ENCODE assay signal across 12 cellular contexts in genomic region chr17:74778960-74779359, GRCh38. TPM values are rescaled to one million over a fixed set of nuclear protein-coding genes. Genes with fewer than 3 reads are reported as not detected.
A peak's percentile ranks its signal among the peaks of the same experiment; 100 is the strongest.
DNase-seq lines count a peak whose midpoint lies in the region; ATAC-seq and TF ChIP-seq lines count a peak whose summit lies in the region.
"Had no signal": no experiment of that assay in that cellular context is flagged by ENCODE, and none has a peak within 500 bp of the region (broad histone marks: within the 10 kb centered on the region; RNA-seq: fewer than 3 reads in every experiment).

No MANE protein-coding gene starts in this region.

- peaks cover 0 to 18% (median 1%) of the 10 kb centered on the region in 6 donors for H3K36me3 ChIP-seq in spleen

- CTCF ChIA-PET in RWPE1 (lab: Yijun Ruan, JAX): interaction anchor here (0.7 to 1.8 kb wide), 3 partner anchors 8 to 400 kb away, joined by 3 to 6 read pairs (median 4); partner anchors contain the start of gene RAB37

- H3K27ac ChIP-seq in spleen (peak overlapping the region in 7 of 8 donors; percentile 73 to 90 (median 82)), RWPE1 (no peak overlapping the region; the same call in 1 of the 2 replicates)

- peak overlapping the region in 1 of 8 donors; percentile 50 for H3K4me3 ChIP-seq in spleen
- H3K4me3 ChIP-seq: esophagus muscularis mucosa, MG63 had no signal

- H3K9me3 ChIP-seq in spleen: no peaks in the 10 kb centered on the region
- H3K9me3 ChIP-seq: esophagus muscularis mucosa, MG63 had no signal

- 35 to 66% (median 45%) methylated on average over 5 of the region's 5 CpGs for WGBS in spleen, 5 donors

- H3K4me1 ChIP-seq in spleen: peaks cover 33 to 82% (median 60%) of the 10 kb centered on the region in 6 donors

- TF ChIP-seq CTCF in brain (conservative IDR thresholded peaks at IDR 0.05) (no peak), spleen (IDR thresholded peaks at IDR 0.05 in 8 of 11, conservative IDR thresholded peaks at IDR 0.05 in 3 of 11) (no peak), RWPE1 (conservative IDR thresholded peaks at IDR 0.05; ENCODE audit: low read depth) (no peak)

- no peak for DNase-seq in activated CD4-positive, alpha-beta T cell treated with anti-CD3 and anti-CD28 coated beads, Interleukin-2, amount 10 ng/mL, durations not matched to agents 24 days and 14 days
- DNase-seq in activated CD4-positive, alpha-beta T cell treated with anti-CD3 and anti-CD28 coated beads for 1 hour: no peak
- DNase-seq in NOMO-1 treated with dmso at 0.1 percent for 144 hours (lab: John Stamatoyannopoulos, UW; ENCODE audit: unreplicated experiment) (peak; percentile 17), spleen (no peak), RWPE1 (ENCODE audit: low spot score) (no peak), COLO668 (lab: John Stamatoyannopoulos, UW; ENCODE audit: unreplicated experiment) (no peak)
- DNase-seq: GDM1, HCEC 1CT, MG63 had no signal

- peak overlapping the region; percentile 98 for H3K27ac Mint-ChIP-seq in activated CD4-positive, alpha-beta T cell treated with anti-CD3 and anti-CD28 coated beads, Interleukin-2, amount 10 ng/mL, durations not matched to agents 24 days and 14 days
- H3K27ac Mint-ChIP-seq in brain: no peak overlapping the region

- H3K27me3 Mint-ChIP-seq in activated CD4-positive, alpha-beta T cell treated with anti-CD3 and anti-CD28 coated beads, Interleukin-2, amount 10 ng/mL, durations not matched to agents 24 days and 14 days: no peaks in the 10 kb centered on the region
- H3K27me3 Mint-ChIP-seq in brain: peaks cover 9% of the 10 kb centered on the region

- peak overlapping the region; percentile 78 for H3K4me3 Mint-ChIP-seq in activated CD4-positive, alpha-beta T cell treated with anti-CD3 and anti-CD28 coated beads, Interleukin-2, amount 10 ng/mL, durations not matched to agents 24 days and 14 days
- peak overlapping the region; percentile 24 to 98 (median 69) for H3K4me3 Mint-ChIP-seq in brain

- no peaks in the 10 kb centered on the region for H3K27me3 ChIP-seq in spleen (replicated peaks in 1 of 7)
- H3K27me3 ChIP-seq: esophagus muscularis mucosa, MG63 had no signal

- H3K36me3 Mint-ChIP-seq in activated CD4-positive, alpha-beta T cell treated with anti-CD3 and anti-CD28 coated beads, Interleukin-2, amount 10 ng/mL, durations not matched to agents 24 days and 14 days (ENCODE audit: low read depth): peaks cover 20% of the 10 kb centered on the region
- H3K36me3 Mint-ChIP-seq in brain: peaks cover 15% of the 10 kb centered on the region

- H3K4me1 Mint-ChIP-seq in activated CD4-positive, alpha-beta T cell treated with anti-CD3 and anti-CD28 coated beads, Interleukin-2, amount 10 ng/mL, durations not matched to agents 24 days and 14 days: peaks cover 49% of the 10 kb centered on the region
- H3K4me1 Mint-ChIP-seq in brain: peaks cover 39% of the 10 kb centered on the region

- POLR2A ChIA-PET in RWPE1 (lab: Yijun Ruan, JAX; ENCODE audit: low non-redundant PET): no interaction called here

- no peak for TF ChIP-seq POLR2A in spleen (IDR thresholded peaks at IDR 0.05)

- no peak for ATAC-seq in GM21515 (IDR thresholded peaks at IDR 0.05; ENCODE audit: unreplicated experiment)

- no peaks in the 10 kb centered on the region for H3K9me3 Mint-ChIP-seq in activated CD4-positive, alpha-beta T cell treated with anti-CD3 and anti-CD28 coated beads, Interleukin-2, amount 10 ng/mL, durations not matched to agents 24 days and 14 days
- H3K9me3 Mint-ChIP-seq in brain: no peaks in the 10 kb centered on the region

- intact Hi-C loops in activated CD4-positive, alpha-beta T cell treated with anti-CD3 and anti-CD28 coated beads, Interleukin-2, amount 10 ng/mL, durations not matched to agents 24 days and 14 days (cut with micrococcal nuclease): loop anchor here (5.0 kb wide), 1 partner anchor 93 kb away; the partner anchor contains the start of gene FDXR
- intact Hi-C loops in spleen (cut with DNase I; ENCODE audit: low total_unique reads): no loop called here

RNA-seq across cellular contexts. Expression of gene NAT9, which starts 2.8 kb away (rescaled TPM):
- 62.7 and 67.6 TPM in 2 replicates for total RNA-seq in activated CD4-positive, alpha-beta T cell treated with anti-CD3 and anti-CD28 coated beads, Interleukin-2, amount 10 ng/mL, durations not matched to agents 24 days and 14 days
- polyA plus RNA-seq in brain (ENCODE audit: insufficient read depth, low read depth, low replicate concordance): 24.8 TPM
- 10 to 100 TPM; 25.6 to 48.4 (median 41.5) TPM for total RNA-seq in spleen
- polyA plus RNA-seq in spleen: 10 to 100 TPM; 30.4 to 37.4 (median 33.2) TPM

RNA-seq across cellular contexts. Expression of gene NHERF1, which starts 30.5 kb away (rescaled TPM):
- total RNA-seq in activated CD4-positive, alpha-beta T cell treated with anti-CD3 and anti-CD28 coated beads, Interleukin-2, amount 10 ng/mL, durations not matched to agents 24 days and 14 days: 134 and 138 TPM in 2 replicates
- 95.8 TPM for polyA plus RNA-seq in brain (ENCODE audit: insufficient read depth, low read depth, low replicate concordance)
- 10 to 100 TPM; 41.9 to 85.6 (median 53.9) TPM for total RNA-seq in spleen
- polyA plus RNA-seq in spleen: 10 to 100 TPM; 28.7 to 51.8 (median 37.2) TPM

RNA-seq across cellular contexts. Expression of gene RAB37, which starts 41.9 kb away (rescaled TPM):
- total RNA-seq in activated CD4-positive, alpha-beta T cell treated with anti-CD3 and anti-CD28 coated beads, Interleukin-2, amount 10 ng/mL, durations not matched to agents 24 days and 14 days: 5.5 and 7.5 TPM in 2 replicates
- polyA plus RNA-seq in brain (ENCODE audit: insufficient read depth, low read depth, low replicate concordance): 2.8 TPM
- total RNA-seq in spleen: 10 to 100 TPM; 17.4 to 29.2 (median 24.3) TPM
- polyA plus RNA-seq in spleen: 10 to 100 TPM; 16.6 to 37.6 (median 19.8) TPM
